ENCODE assay signal across 20 cellular contexts in genomic region chr19:31838163-31838798, GRCh38.
DNase-seq lines count a peak whose midpoint lies in the region; ATAC-seq, FAIRE-seq and TF ChIP-seq lines count a peak whose summit lies in the region.
"Had no signal": no experiment of that assay in that cellular context is flagged by ENCODE, and none has a peak within 500 bp of the region (broad histone marks: within the 10 kb centered on the region; RNA-seq: fewer than 3 reads in every experiment).

No MANE protein-coding gene starts in this region.

- H3K36me3 Mint-ChIP-seq in astrocyte (ENCODE audit: low read depth, unreplicated experiment), result peaks cover 2% of the 10 kb centered on the region

- H3K23ac ChIP-seq in trophoblast cell (ENCODE audit: low read length), result no peak overlapping the region

- no peak for ATAC-seq in HG03280 (IDR thresholded peaks at IDR 0.05; ENCODE audit: unreplicated experiment)
- no peak for ATAC-seq in GM18498 (IDR thresholded peaks at IDR 0.05; ENCODE audit: unreplicated experiment)
- ATAC-seq: activated CD8-positive, alpha-beta T cell treated with anti-CD3 and anti-CD28 coated beads for 36 hours; heart left ventricle had no signal

- peak overlapping the region; percentile 17 for H2AFZ ChIP-seq in astrocyte (ENCODE audit: low read depth, low read length)
- no peak overlapping the region for H2AFZ ChIP-seq in trophoblast cell (ENCODE audit: insufficient read depth, low read length, poor library complexity)

- no peak overlapping the region for H3K4me2 ChIP-seq in astrocyte (ENCODE audit: low read length)
- H3K4me2 ChIP-seq in trophoblast cell (ENCODE audit: low read length), result no peak overlapping the region

- H3K14ac ChIP-seq in trophoblast cell (ENCODE audit: low read length), result no peak overlapping the region

- H2AK5ac ChIP-seq in trophoblast cell (ENCODE audit: low read length), result no peak overlapping the region

- no peak overlapping the region for H4K12ac ChIP-seq in trophoblast cell (ENCODE audit: low read depth, low read length)

- H3K4me1 Mint-ChIP-seq in astrocyte (ENCODE audit: low read depth, unreplicated experiment), result no peaks in the 10 kb centered on the region

- no peaks in the 10 kb centered on the region for H4K20me1 ChIP-seq in astrocyte (ENCODE audit: insufficient read depth, low read length)

- no peak overlapping the region for H3K4ac ChIP-seq in trophoblast cell (ENCODE audit: low read depth, low read length)

- no peak overlapping the region for H3K27ac Mint-ChIP-seq in astrocyte (ENCODE audit: unreplicated experiment)
- H3K27ac Mint-ChIP-seq: activated CD8-positive, alpha-beta T cell treated with anti-CD3 and anti-CD28 coated beads for 36 hours had no signal

- H3K9me3 Mint-ChIP-seq in astrocyte (ENCODE audit: unreplicated experiment), result peaks cover 8% of the 10 kb centered on the region

- no peak overlapping the region for H3K18ac ChIP-seq in trophoblast cell (ENCODE audit: low read length)

- H3K9ac ChIP-seq in astrocyte (ENCODE audit: low read length) (no peak overlapping the region), trophoblast cell (ENCODE audit: low read length) (no peak overlapping the region)

- no peak overlapping the region for H4K91ac ChIP-seq in trophoblast cell (ENCODE audit: low read depth, low read length)

- H3K27me3 ChIP-seq in astrocyte (ENCODE audit: insufficient read depth, low read length) (no peaks in the 10 kb centered on the region), trophoblast cell (ENCODE audit: insufficient read depth, low read length) (no peaks in the 10 kb centered on the region)
- H3K27me3 ChIP-seq: cardiac muscle cell, heart left ventricle, neutrophil had no signal

- no peak overlapping the region for H2BK120ac ChIP-seq in trophoblast cell (ENCODE audit: insufficient read depth, low read length, poor library complexity)

- H3K4me3 Mint-ChIP-seq in astrocyte (ENCODE audit: unreplicated experiment), result no peak overlapping the region
- H3K4me3 Mint-ChIP-seq: activated CD8-positive, alpha-beta T cell treated with anti-CD3 and anti-CD28 coated beads for 36 hours had no signal

- no peak overlapping the region for H3K4me3 ChIP-seq in astrocyte (ENCODE audit: insufficient read depth, low read depth, low read length)
- H3K4me3 ChIP-seq in trophoblast cell (ENCODE audit: low read depth, low read length), result peak overlapping the region; percentile 28
- H3K4me3 ChIP-seq: adrenal gland, cardiac muscle cell, heart left ventricle, left ventricle myocardium inferior had no signal

- no peak for TF ChIP-seq CTCF in astrocyte (IDR thresholded peaks at IDR 0.05; ENCODE audit: insufficient read depth, low read depth, low read length)

- H3K79me1 ChIP-seq in trophoblast cell (ENCODE audit: low read length), result no peaks in the 10 kb centered on the region

- H3K27me3 Mint-ChIP-seq in astrocyte (ENCODE audit: low read depth, unreplicated experiment), result peaks cover 11% of the 10 kb centered on the region
- H3K27me3 Mint-ChIP-seq: activated CD8-positive, alpha-beta T cell treated with anti-CD3 and anti-CD28 coated beads for 36 hours had no signal

- WGBS in trophoblast cell (ENCODE audit: extremely low coverage, insufficient coverage, insufficient read length), result no CpG with 5 or more reads among the region's 11 CpGs

- no peak overlapping the region for H2BK12ac ChIP-seq in trophoblast cell (ENCODE audit: low read length)

- H4K8ac ChIP-seq in trophoblast cell (ENCODE audit: low read depth, low read length), result no peak overlapping the region

- no peaks in the 10 kb centered on the region for H3K79me2 ChIP-seq in astrocyte (ENCODE audit: insufficient read depth, low read length)
- no peaks in the 10 kb centered on the region for H3K79me2 ChIP-seq in trophoblast cell (ENCODE audit: control insufficient read depth, insufficient read depth, low read length, poor library complexity)

- DNase-seq in Ammon's horn (ENCODE audit: low spot score) (peak; percentile 57), astrocyte (ENCODE audit: low read depth) (peak; percentile 4), left kidney (ENCODE audit: low read depth, low spot score) (peak; percentile 6), trophoblast cell (no peak), SW480 (ENCODE audit: low spot score) (no peak)
- no peak for DNase-seq in stimulated activated CD4-positive, alpha-beta T cell treated with anti-CD3 and anti-CD28 coated beads, Interleukin-2, amount 100 ng/mL, for 48 hours
- DNase-seq: ACHN; activated CD8-positive, alpha-beta T cell treated with anti-CD3 and anti-CD28 coated beads for 36 hours; C1 segment of cervical spinal cord; cortex of kidney; H7; heart left ventricle; KBM-7; left ventricle myocardium inferior; NCI-H187 had no signal

- peaks cover 3% of the 10 kb centered on the region for H3K9me3 ChIP-seq in astrocyte (ENCODE audit: insufficient read depth, low read depth, low read length)
- H3K9me3 ChIP-seq in trophoblast cell (ENCODE audit: insufficient read depth, low read depth, low read length), result peaks cover 7% of the 10 kb centered on the region
- H3K9me3 ChIP-seq: neutrophil had no signal

- H3K36me3 ChIP-seq in astrocyte (ENCODE audit: insufficient read depth, low read length) (no peaks in the 10 kb centered on the region), trophoblast cell (ENCODE audit: control insufficient read depth in 1 of 2, insufficient read depth in 2 of 2, low read length in 2 of 2) (no peaks in the 10 kb centered on the region)
- H3K36me3 ChIP-seq: adrenal gland, cardiac muscle cell, heart left ventricle, left ventricle myocardium inferior, neutrophil had no signal

- H3K4me1 ChIP-seq in astrocyte (ENCODE audit: insufficient read depth, low read length) (no peaks in the 10 kb centered on the region), trophoblast cell (ENCODE audit: control insufficient read depth in 1 of 2, insufficient read depth in 2 of 2, low read length in 2 of 2) (no peaks in the 10 kb centered on the region)
- H3K4me1 ChIP-seq: adrenal gland, heart left ventricle, left ventricle myocardium inferior had no signal

- H3K27ac ChIP-seq in astrocyte (ENCODE audit: low read depth, low read length) (no peak overlapping the region), trophoblast cell (ENCODE audit: low read depth, low read length) (no peak overlapping the region)
- H3K27ac ChIP-seq: adrenal gland, cardiac muscle cell, heart left ventricle, left ventricle myocardium inferior, neutrophil had no signal

- H2BK5ac ChIP-seq in trophoblast cell (ENCODE audit: low read depth, low read length, poor library complexity), result no peak overlapping the region

- no peak for FAIRE-seq in astrocyte (lab: Jason Lieb, UNC)

Comparison
In these comparisons a context has a peak if more than half of its experiments do, and no peak if none do; other contexts are left out.
1. DNase-seq: peak in Ammon's horn (single experiment), astrocyte (single experiment) and left kidney (single experiment); none in trophoblast cell (0 of 2), stimulated activated CD4-positive, alpha-beta T cell treated with anti-CD3 and anti-CD28 coated beads, Interleukin-2, amount 100 ng/mL, for 48 hours (0 of 2) and SW480 (single experiment).